In genomic region chr18:8431036-8431435, GRCh38 we compare ENCODE assay signal across 1 cellular context.
TF ChIP-seq lines count a peak whose summit lies in the region.

No MANE protein-coding gene starts in this region.

TF ChIP-seq in K562, 482 proteins besides CTCF, POLR2A, EP300 and RAD21 (continued from another document):
- no peak for TF ChIP-seq IRF1 (CRISPR knock-in tag; IDR thresholded peaks at IDR 0.05; ENCODE audit: borderline replicate concordance)
